Comparison of ENCODE assay signal across 1 cellular context in genomic region chr6:30154061-30154460, GRCh38.
TF ChIP-seq lines count a peak whose summit lies in the region.

No MANE protein-coding gene starts in this region.

TF ChIP-seq in HCT116, 20 proteins besides CTCF, POLR2A, EP300 and RAD21:
- TF ChIP-seq ZNF274 (IDR thresholded peaks at IDR 0.05; ENCODE audit: low read depth, low read length), result no peak
- no peak for TF ChIP-seq SIN3A (IDR thresholded peaks at IDR 0.05; ENCODE audit: low read depth)
- TF ChIP-seq FOSL1 (IDR thresholded peaks at IDR 0.05; ENCODE audit: low read depth), result no peak
- no peak for TF ChIP-seq SP1 (IDR thresholded peaks at IDR 0.05; ENCODE audit: low read depth)
- no peak for TF ChIP-seq YY1 (IDR thresholded peaks at IDR 0.05; ENCODE audit: extremely low read depth, insufficient replicate concordance, low read depth, low read length)
- TF ChIP-seq ELF1 (IDR thresholded peaks at IDR 0.05; ENCODE audit: borderline replicate concordance, low read depth), result no peak
- TF ChIP-seq EGR1 (IDR thresholded peaks at IDR 0.05; ENCODE audit: low read depth), result no peak
- TF ChIP-seq, protein P1, sequence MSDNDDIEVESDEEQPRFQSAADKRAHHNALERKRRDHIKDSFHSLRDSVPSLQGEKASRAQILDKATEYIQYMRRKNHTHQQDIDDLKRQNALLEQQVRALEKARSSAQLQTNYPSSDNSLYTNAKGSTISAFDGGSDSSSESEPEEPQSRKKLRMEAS (IDR thresholded peaks at IDR 0.05), result no peak
- no peak for TF ChIP-seq SRF (IDR thresholded peaks at IDR 0.05; ENCODE audit: low read depth)
- no peak for TF ChIP-seq TCF7L2 (IDR thresholded peaks at IDR 0.05; ENCODE audit: borderline replicate concordance, extremely low read depth, insufficient read depth, insufficient read length)
- TF ChIP-seq, protein P2, sequence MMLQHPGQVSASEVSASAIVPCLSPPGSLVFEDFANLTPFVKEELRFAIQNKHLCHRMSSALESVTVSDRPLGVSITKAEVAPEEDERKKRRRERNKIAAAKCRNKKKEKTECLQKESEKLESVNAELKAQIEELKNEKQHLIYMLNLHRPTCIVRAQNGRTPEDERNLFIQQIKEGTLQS (IDR thresholded peaks at IDR 0.05), result no peak
- TF ChIP-seq EZH2phosphoT487 (IDR thresholded peaks at IDR 0.05; ENCODE audit: borderline replicate concordance), result no peak
- TF ChIP-seq JUND (IDR thresholded peaks at IDR 0.05), result no peak
- TF ChIP-seq, protein P3, sequence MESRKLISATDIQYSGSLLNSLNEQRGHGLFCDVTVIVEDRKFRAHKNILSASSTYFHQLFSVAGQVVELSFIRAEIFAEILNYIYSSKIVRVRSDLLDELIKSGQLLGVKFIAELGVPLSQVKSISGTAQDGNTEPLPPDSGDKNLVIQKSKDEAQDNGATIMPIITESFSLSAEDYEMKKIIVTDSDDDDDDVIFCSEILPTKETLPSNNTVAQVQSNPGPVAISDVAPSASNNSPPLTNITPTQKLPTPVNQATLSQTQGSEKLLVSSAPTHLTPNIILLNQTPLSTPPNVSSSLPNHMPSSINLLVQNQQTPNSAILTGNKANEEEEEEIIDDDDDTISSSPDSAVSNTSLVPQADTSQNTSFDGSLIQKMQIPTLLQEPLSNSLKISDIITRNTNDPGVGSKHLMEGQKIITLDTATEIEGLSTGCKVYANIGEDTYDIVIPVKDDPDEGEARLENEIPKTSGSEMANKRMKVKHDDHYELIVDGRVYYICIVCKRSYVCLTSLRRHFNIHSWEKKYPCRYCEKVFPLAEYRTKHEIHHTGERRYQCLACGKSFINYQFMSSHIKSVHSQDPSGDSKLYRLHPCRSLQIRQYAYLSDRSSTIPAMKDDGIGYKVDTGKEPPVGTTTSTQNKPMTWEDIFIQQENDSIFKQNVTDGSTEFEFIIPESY (IDR thresholded peaks at IDR 0.05; ENCODE audit: extremely low read depth, insufficient replicate concordance, low read length), result no peak
- TF ChIP-seq, protein P4, sequence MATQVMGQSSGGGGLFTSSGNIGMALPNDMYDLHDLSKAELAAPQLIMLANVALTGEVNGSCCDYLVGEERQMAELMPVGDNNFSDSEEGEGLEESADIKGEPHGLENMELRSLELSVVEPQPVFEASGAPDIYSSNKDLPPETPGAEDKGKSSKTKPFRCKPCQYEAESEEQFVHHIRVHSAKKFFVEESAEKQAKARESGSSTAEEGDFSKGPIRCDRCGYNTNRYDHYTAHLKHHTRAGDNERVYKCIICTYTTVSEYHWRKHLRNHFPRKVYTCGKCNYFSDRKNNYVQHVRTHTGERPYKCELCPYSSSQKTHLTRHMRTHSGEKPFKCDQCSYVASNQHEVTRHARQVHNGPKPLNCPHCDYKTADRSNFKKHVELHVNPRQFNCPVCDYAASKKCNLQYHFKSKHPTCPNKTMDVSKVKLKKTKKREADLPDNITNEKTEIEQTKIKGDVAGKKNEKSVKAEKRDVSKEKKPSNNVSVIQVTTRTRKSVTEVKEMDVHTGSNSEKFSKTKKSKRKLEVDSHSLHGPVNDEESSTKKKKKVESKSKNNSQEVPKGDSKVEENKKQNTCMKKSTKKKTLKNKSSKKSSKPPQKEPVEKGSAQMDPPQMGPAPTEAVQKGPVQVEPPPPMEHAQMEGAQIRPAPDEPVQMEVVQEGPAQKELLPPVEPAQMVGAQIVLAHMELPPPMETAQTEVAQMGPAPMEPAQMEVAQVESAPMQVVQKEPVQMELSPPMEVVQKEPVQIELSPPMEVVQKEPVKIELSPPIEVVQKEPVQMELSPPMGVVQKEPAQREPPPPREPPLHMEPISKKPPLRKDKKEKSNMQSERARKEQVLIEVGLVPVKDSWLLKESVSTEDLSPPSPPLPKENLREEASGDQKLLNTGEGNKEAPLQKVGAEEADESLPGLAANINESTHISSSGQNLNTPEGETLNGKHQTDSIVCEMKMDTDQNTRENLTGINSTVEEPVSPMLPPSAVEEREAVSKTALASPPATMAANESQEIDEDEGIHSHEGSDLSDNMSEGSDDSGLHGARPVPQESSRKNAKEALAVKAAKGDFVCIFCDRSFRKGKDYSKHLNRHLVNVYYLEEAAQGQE (IDR thresholded peaks at IDR 0.05; ENCODE audit: low read depth), result no peak
- TF ChIP-seq POLR2AphosphoS5 (IDR thresholded peaks at IDR 0.05; ENCODE audit: low read depth, low read length), result no peak
- no peak for TF ChIP-seq ZFX (IDR thresholded peaks at IDR 0.05)
- TF ChIP-seq EZH2 (IDR thresholded peaks at IDR 0.05), result no peak
- no peak for TF ChIP-seq CEBPB (IDR thresholded peaks at IDR 0.05; ENCODE audit: low read depth)
TF ChIP-seq in HCT116: peak in this region for 0.
